Comparison of ENCODE assay signal across 16 cellular contexts in the genomic region with DNA sequence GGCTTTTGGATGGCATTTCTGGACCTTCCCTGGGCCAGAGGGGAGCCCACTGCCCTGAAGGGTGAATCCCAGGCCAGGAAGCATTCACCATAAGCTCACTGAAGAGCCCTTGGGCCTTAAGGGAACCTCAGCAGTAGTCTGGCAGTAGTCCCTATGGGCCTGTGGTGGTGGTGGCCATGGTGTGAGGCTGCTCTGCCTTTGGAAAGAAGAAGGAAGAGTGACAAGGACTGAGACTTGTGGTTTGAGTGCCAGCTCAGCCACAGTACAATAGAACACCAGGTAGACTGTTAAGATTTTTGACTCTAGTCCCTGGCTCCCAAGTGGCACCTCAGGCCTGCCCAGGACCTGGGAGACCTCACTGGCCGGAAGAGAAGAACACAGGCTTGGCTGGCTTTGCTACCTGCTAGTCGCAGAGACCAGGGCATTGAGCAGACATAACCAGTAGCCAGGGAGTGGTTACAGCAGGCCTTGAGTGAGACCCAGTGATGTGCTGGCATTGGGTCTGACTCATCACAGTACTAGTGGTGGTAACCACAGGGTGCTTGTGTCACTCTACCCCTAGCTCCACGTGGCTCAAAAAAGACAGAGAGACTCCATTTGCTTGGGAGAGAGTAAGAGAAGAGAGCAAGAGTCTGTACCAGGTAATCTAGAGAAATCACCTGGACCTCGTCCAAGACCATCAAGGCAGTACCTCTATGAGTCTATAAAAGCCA.
DNase-seq lines count a peak whose midpoint lies in the region; ATAC-seq and TF ChIP-seq lines count a peak whose summit lies in the region.
"Had no signal": no experiment of that assay in that cellular context is flagged by ENCODE, and none has a peak within 500 bp of the region (broad histone marks: within the 10 kb centered on the region; RNA-seq: fewer than 3 reads in every experiment).

No MANE protein-coding gene starts in this region.

- no peaks in the 10 kb centered on the region for H3K27me3 ChIP-seq in transverse colon
- H3K27me3 ChIP-seq: heart right ventricle had no signal

- no peak for TF ChIP-seq CTCF in transverse colon (IDR thresholded peaks at IDR 0.05)

- no peaks in the 10 kb centered on the region for H3K4me1 ChIP-seq in transverse colon
- H3K4me1 ChIP-seq: heart right ventricle, parathyroid adenoma had no signal

- H3K4me3 ChIP-seq in transverse colon, result no peak overlapping the region
- H3K4me3 ChIP-seq: heart right ventricle had no signal

- 78 to 100% methylated on average over 1 to 4 of the region's 4 CpGs for whole genome bisulfite sequencing in transverse colon (ENCODE audit: low coverage in 1 of 2), 2 donors

- peaks cover 0 to 16% of the 10 kb centered on the region in 2 donors for H3K9me3 ChIP-seq in transverse colon

- intact Hi-C loops in transverse colon (cut with DNase I; ENCODE audit: low total_unique reads), result no loop called here

- in situ Hi-C loops in transverse colon (cut with MboI; ENCODE audit: low pct_ligation_motif_present in 1 of 4, low pct_unique_long_range_greater_than_20kb in 1 of 4, low sequenced_read_pairs in 3 of 4), result no loop called here

- H3K27ac ChIP-seq in transverse colon, result no peak overlapping the region
- H3K27ac ChIP-seq: 22Rv1, heart right ventricle, parathyroid adenoma had no signal

- H3K36me3 ChIP-seq in transverse colon, result no peaks in the 10 kb centered on the region
- H3K36me3 ChIP-seq: heart right ventricle had no signal

- peak; percentile 58 for ATAC-seq in HG03378 (IDR thresholded peaks at IDR 0.05; ENCODE audit: unreplicated experiment)
- ATAC-seq: heart right ventricle, left ventricle myocardium superior had no signal

- TF ChIP-seq EP300 in transverse colon (IDR thresholded peaks at IDR 0.05; ENCODE audit: low read depth), result no peak

- TF ChIP-seq POLR2A in transverse colon (IDR thresholded peaks at IDR 0.05), result no peak

- peak; percentile 11 for DNase-seq in NK-92 treated with Interleukin-12 subunit alpha and Interleukin-12 subunit beta, amount 100 ng/mL, for 24 hours (lab: John Stamatoyannopoulos, UW)
- no peak for DNase-seq in NK-92 (lab: John Stamatoyannopoulos, UW; ENCODE audit: unreplicated experiment)
- peak; percentile 70 for DNase-seq in SW480 (ENCODE audit: low spot score)
- DNase-seq in renal cortical epithelial cell (ENCODE audit: low read depth), result peak; percentile 77
- DNase-seq in stimulated activated CD4-positive, alpha-beta T cell treated with anti-CD3 and anti-CD28 coated beads, Interleukin-2, amount 100 ng/mL, for 24 hours, result no peak
- DNase-seq in NCI-H526 treated with DMSO at 0.1 percent for 48 hours (lab: John Stamatoyannopoulos, UW), result no peak
- no peak for DNase-seq in transverse colon
- DNase-seq: activated CD4-positive, alpha-beta T cell treated with anti-CD3 and anti-CD28 coated beads for 1 hour; activated naive CD4-positive, alpha-beta T cell treated with anti-CD3 and anti-CD28 coated beads, Interleukin-2, amount 50 U/mL, for 16 hours; heart right ventricle; left ventricle myocardium superior; NCI-H510A; stimulated activated naive CD4-positive, alpha-beta T cell treated with Interleukin-2 at 50 U/mL for 16 hours had no signal

Comparison
In these comparisons a context has a peak if more than half of its experiments do, and no peak if none do; other contexts are left out.
1. DNase-seq: peak in NK-92 treated with Interleukin-12 subunit alpha and Interleukin-12 subunit beta, amount 100 ng/mL, for 24 hours (single experiment), SW480 (single experiment) and renal cortical epithelial cell (single experiment); none in NK-92 (single experiment), stimulated activated CD4-positive, alpha-beta T cell treated with anti-CD3 and anti-CD28 coated beads, Interleukin-2, amount 100 ng/mL, for 24 hours (0 of 2), NCI-H526 treated with DMSO at 0.1 percent for 48 hours (single experiment) and transverse colon (single experiment).